In genomic region chr5:88672644-88673493, GRCh38 we compare ENCODE assay signal across 11 cellular contexts.
A peak's percentile ranks its signal among the peaks of the same experiment; 100 is the strongest.
DNase-seq lines count a peak whose midpoint lies in the region; ATAC-seq and TF ChIP-seq lines count a peak whose summit lies in the region.
"Had no signal": no experiment of that assay in that cellular context is flagged by ENCODE, and none has a peak within 500 bp of the region (broad histone marks: within the 10 kb centered on the region; RNA-seq: fewer than 3 reads in every experiment).

No MANE protein-coding gene starts in this region.

- no peaks in the 10 kb centered on the region for H3K79me1 ChIP-seq in H9 (ENCODE audit: insufficient read depth, low read depth, low read length, poor library complexity, severe bottlenecking)

- H2BK20ac ChIP-seq in H9 (ENCODE audit: low read depth, low read length, poor library complexity, severe bottlenecking), result no peak overlapping the region

- peaks cover 0 to 2% of the 10 kb centered on the region in 2 experiments; a peak in 2 of 5 replicates for H3K9me3 Mint-ChIP-seq in H9
- H3K9me3 Mint-ChIP-seq in activated T-helper 1 cell treated with anti-CD3 and anti-CD28 coated beads, Interleukin-12 subunit alpha, Interleukin-12 subunit beta, Interleukin-2, Interleukin-4 antibody, amounts not matched to agents 30 ng/mL and 10 ng/mL and 1 ng/mL, durations not matched to agents 14 hours and 24 hours and 36 hours, result no peaks in the 10 kb centered on the region

- H3K4me3 ChIP-seq in iPS-20b (ENCODE audit: low read length), result peak overlapping the region; percentile 58

- H4K5ac ChIP-seq in H9 (ENCODE audit: insufficient read length, low read depth, low read length), result no peak overlapping the region

- no peak overlapping the region for H3K14ac ChIP-seq in H9 (ENCODE audit: insufficient read depth, low read length)

- H3T11ph ChIP-seq in H9 (ENCODE audit: low read length), result no peak overlapping the region

- H3K9ac ChIP-seq in H9 (ENCODE audit: extremely low read depth, insufficient read length, low read length) (no peak overlapping the region), iPS-20b (ENCODE audit: low read depth, low read length) (peak overlapping the region; percentile 38; the same call in 1 of the 2 replicates)

- H3K27me3 ChIP-seq in H9 (ENCODE audit: insufficient read depth, low read length), result peaks cover 56% of the 10 kb centered on the region
- H3K27me3 ChIP-seq in iPS-20b (ENCODE audit: insufficient read depth, low read length), result peaks cover 100% of the 10 kb centered on the region

- H3K9me3 ChIP-seq in H9 (ENCODE audit: control insufficient read depth, low read depth, low read length), result no peaks in the 10 kb centered on the region
- H3K9me3 ChIP-seq in iPS-20b (ENCODE audit: insufficient read depth, low read depth, low read length), result no peaks in the 10 kb centered on the region

- WGBS in H9 (ENCODE audit: extremely low coverage, insufficient read length, low lambda C conversion rate), result no CpG with 5 or more reads among the region's 44 CpGs

- H3K18ac ChIP-seq in H9 (ENCODE audit: insufficient read length, low read depth, low read length), result no peak overlapping the region

- peaks cover 36% of the 10 kb centered on the region for H3K23me2 ChIP-seq in H9 (ENCODE audit: insufficient read length, low read depth, low read length, poor library complexity, severe bottlenecking)

- H4K91ac ChIP-seq in H9 (ENCODE audit: insufficient read length, low read depth, low read length), result no peak overlapping the region

- no peaks in the 10 kb centered on the region for H3K36me3 Mint-ChIP-seq in H9 (ENCODE audit: insufficient read depth in 1 of 3, low read depth in 3 of 3)
- H3K36me3 Mint-ChIP-seq in activated T-helper 1 cell treated with anti-CD3 and anti-CD28 coated beads, Interleukin-12 subunit alpha, Interleukin-12 subunit beta, Interleukin-2, Interleukin-4 antibody, amounts not matched to agents 30 ng/mL and 10 ng/mL and 1 ng/mL, durations not matched to agents 14 hours and 24 hours and 36 hours (ENCODE audit: low read depth), result no peaks in the 10 kb centered on the region

- H3K4me1 ChIP-seq in H9 (ENCODE audit: insufficient read depth, low read length) (peaks cover 5% of the 10 kb centered on the region; the same call in 1 of the 2 replicates), iPS-20b (ENCODE audit: insufficient read depth, low read length) (peaks cover 41% of the 10 kb centered on the region)

- H2BK120ac ChIP-seq in H9 (ENCODE audit: low read depth, low read length, poor library complexity, severe bottlenecking), result no peak overlapping the region

- H2BK12ac ChIP-seq in H9 (ENCODE audit: insufficient read length, low read depth, low read length), result no peak overlapping the region

- H3K4me1 Mint-ChIP-seq in H9, result peaks cover 52 to 69% of the 10 kb centered on the region in 2 experiments
- peaks cover 24% of the 10 kb centered on the region for H3K4me1 Mint-ChIP-seq in activated T-helper 1 cell treated with anti-CD3 and anti-CD28 coated beads, Interleukin-12 subunit alpha, Interleukin-12 subunit beta, Interleukin-2, Interleukin-4 antibody, amounts not matched to agents 30 ng/mL and 10 ng/mL and 1 ng/mL, durations not matched to agents 14 hours and 24 hours and 36 hours (ENCODE audit: low read depth)

- TF ChIP-seq CTCF in H9 (conservative IDR thresholded peaks at IDR 0.05), result no peak

- H3K4me2 ChIP-seq in H9 (ENCODE audit: insufficient read depth, insufficient read length, low read length), result peak overlapping the region; percentile 72

- H2AK5ac ChIP-seq in H9 (ENCODE audit: insufficient read length, low read length), result no peak overlapping the region

- H3K27ac ChIP-seq in H9 (ENCODE audit: insufficient read length, low read depth, low read length), result no peak overlapping the region
- H3K27ac ChIP-seq in iPS-20b (ENCODE audit: low read length), result no peak overlapping the region

- no peak overlapping the region for H3K56ac ChIP-seq in H9 (ENCODE audit: insufficient read length, low read depth, low read length)

- H3K27me3 Mint-ChIP-seq in H9 (ENCODE audit: low read depth), result peaks cover 98% of the 10 kb centered on the region
- peaks cover 77% of the 10 kb centered on the region for H3K27me3 Mint-ChIP-seq in activated T-helper 1 cell treated with anti-CD3 and anti-CD28 coated beads, Interleukin-12 subunit alpha, Interleukin-12 subunit beta, Interleukin-2, Interleukin-4 antibody, amounts not matched to agents 30 ng/mL and 10 ng/mL and 1 ng/mL, durations not matched to agents 14 hours and 24 hours and 36 hours (ENCODE audit: insufficient read depth)

- peak; percentile 96 for DNase-seq in Ammon's horn (ENCODE audit: low spot score)
- peak; percentile 80 for DNase-seq in H9
- DNase-seq in activated T-helper 1 cell treated with anti-CD3 and anti-CD28 coated beads, Interleukin-12 subunit alpha, Interleukin-12 subunit beta, Interleukin-2, Interleukin-4 antibody, amounts not matched to agents 30 ng/mL and 10 ng/mL and 1 ng/mL, durations not matched to agents 14 hours and 24 hours and 36 hours (ENCODE audit: low spot score), result no peak
- DNase-seq in NCI-H1105 (lab: John Stamatoyannopoulos, UW), result no peak
- no peak for DNase-seq in GOT3 (lab: John Stamatoyannopoulos, UW)
- DNase-seq: COR-L47; effector CD8-positive, alpha-beta T cell; small intestine had no signal

- intact Hi-C loops in activated T-helper 1 cell treated with anti-CD3 and anti-CD28 coated beads, Interleukin-12 subunit alpha, Interleukin-12 subunit beta, Interleukin-2, Interleukin-4 antibody, amounts not matched to agents 30 ng/mL and 10 ng/mL and 1 ng/mL, durations not matched to agents 14 hours and 24 hours and 36 hours (cut with micrococcal nuclease), result loop anchor here (1.0 kb wide), 1 partner anchor 12 kb away; no protein-coding TSS in a partner anchor

- H3K23ac ChIP-seq in H9 (ENCODE audit: insufficient read length, low read depth, low read length), result no peak overlapping the region

- H3K36me3 ChIP-seq in iPS-20b (ENCODE audit: insufficient read depth, low read depth, low read length), result no peaks in the 10 kb centered on the region

- H3K4me3 Mint-ChIP-seq in H9, result peak overlapping the region; percentile 52 to 77
- no peak overlapping the region for H3K4me3 Mint-ChIP-seq in activated T-helper 1 cell treated with anti-CD3 and anti-CD28 coated beads, Interleukin-12 subunit alpha, Interleukin-12 subunit beta, Interleukin-2, Interleukin-4 antibody, amounts not matched to agents 30 ng/mL and 10 ng/mL and 1 ng/mL, durations not matched to agents 14 hours and 24 hours and 36 hours

- peak overlapping the region in 2 of 3 experiments; percentile 61 to 97; a peak in 1 of 7 replicates for H3K27ac Mint-ChIP-seq in H9
- peak overlapping the region; percentile 86 for H3K27ac Mint-ChIP-seq in activated T-helper 1 cell treated with anti-CD3 and anti-CD28 coated beads, Interleukin-12 subunit alpha, Interleukin-12 subunit beta, Interleukin-2, Interleukin-4 antibody, amounts not matched to agents 30 ng/mL and 10 ng/mL and 1 ng/mL, durations not matched to agents 14 hours and 24 hours and 36 hours

- H4K8ac ChIP-seq in H9 (replicated peaks; ENCODE audit: insufficient read length, low read depth, low read length), result no peak overlapping the region

- ATAC-seq in GM18870 (IDR thresholded peaks at IDR 0.05; ENCODE audit: unreplicated experiment) (no peak), GM18498 (IDR thresholded peaks at IDR 0.05; ENCODE audit: unreplicated experiment) (no peak)

- no peak overlapping the region for H2AFZ ChIP-seq in H9 (ENCODE audit: low read length)

- no peak overlapping the region for H2BK5ac ChIP-seq in H9 (ENCODE audit: insufficient read length, low read length)

- H3K4ac ChIP-seq in H9 (ENCODE audit: low read depth, low read length), result no peak overlapping the region

- H4K20me1 ChIP-seq in H9 (ENCODE audit: control insufficient read depth, insufficient read depth, insufficient read length), result no peaks in the 10 kb centered on the region

- no peaks in the 10 kb centered on the region for H3K79me2 ChIP-seq in H9 (ENCODE audit: insufficient read depth, low read length)

- H2BK15ac ChIP-seq in H9 (ENCODE audit: low read depth, low read length), result no peak overlapping the region

Comparison
In these comparisons a context has a peak if more than half of its experiments do, and no peak if none do; other contexts are left out.
1. DNase-seq: peak in Ammon's horn (single experiment) and H9 (single experiment); none in activated T-helper 1 cell treated with anti-CD3 and anti-CD28 coated beads, Interleukin-12 subunit alpha, Interleukin-12 subunit beta, Interleukin-2, Interleukin-4 antibody, amounts not matched to agents 30 ng/mL and 10 ng/mL and 1 ng/mL, durations not matched to agents 14 hours and 24 hours and 36 hours (single experiment), NCI-H1105 (single experiment) and GOT3 (single experiment).